Comparison of ENCODE assay signal across 8 cellular contexts in genomic region chr2:98026927-98027522, GRCh38.
DNase-seq lines count a peak whose midpoint lies in the region; ATAC-seq and TF ChIP-seq lines count a peak whose summit lies in the region.

No MANE protein-coding gene starts in this region.

- DNase-seq in GM13977 (ENCODE audit: low spot score) (peak; percentile 81), germinal center (ENCODE audit: low spot score) (peak; percentile 77), GOT3 (lab: John Stamatoyannopoulos, UW) (no peak), DMS79 treated with DMSO at 0.1 percent for 48 hours (lab: John Stamatoyannopoulos, UW) (no peak), DMS153 (lab: John Stamatoyannopoulos, UW) (no peak)
- no peak for DNase-seq in effector CD8-positive, alpha-beta T cell (lab: John Stamatoyannopoulos, UW)

- no peak for TF ChIP-seq CTCF in GM13977 (IDR thresholded peaks at IDR 0.05; ENCODE audit: extremely low read depth, insufficient read depth, missing control alignments)

- in situ Hi-C loops in GM13977 (cut with MboI; ENCODE audit: low pct_unique_long_range_greater_than_20kb, low sequenced_read_pairs, unreplicated experiment): no loop called here

- ATAC-seq in GM21515 (IDR thresholded peaks at IDR 0.05; ENCODE audit: unreplicated experiment) (peak; percentile 81), HG03571 (IDR thresholded peaks at IDR 0.05; ENCODE audit: unreplicated experiment) (peak; percentile 82)

Comparison
In these comparisons a context has a peak if more than half of its experiments do, and no peak if none do; other contexts are left out.
1. DNase-seq: peak in GM13977 (single experiment) and germinal center (single experiment); none in GOT3 (single experiment), DMS79 treated with DMSO at 0.1 percent for 48 hours (single experiment), effector CD8-positive, alpha-beta T cell (single experiment) and DMS153 (single experiment).